ENCODE assay signal across 1 cellular context in the genomic region with DNA sequence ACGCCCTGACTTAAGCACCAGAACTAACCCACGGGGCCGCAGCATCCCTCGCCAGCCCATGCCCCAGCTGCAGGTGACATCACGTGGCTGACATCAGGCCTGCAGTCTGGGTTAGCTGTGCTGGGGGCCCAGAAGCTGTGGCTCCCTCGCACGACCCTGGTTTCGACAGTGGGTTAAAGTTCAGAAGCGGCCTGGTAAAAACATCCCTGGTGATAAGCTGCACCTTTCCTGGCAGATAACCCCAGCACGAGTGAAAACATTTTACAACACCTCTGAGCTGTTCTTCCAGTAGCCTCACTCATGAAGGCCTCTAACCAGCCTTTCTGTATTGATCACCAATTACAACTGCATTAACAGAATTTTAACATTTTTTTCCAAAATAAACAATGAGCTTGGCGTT.
TF ChIP-seq lines count a peak whose summit lies in the region.

No MANE protein-coding gene starts in this region.

TF ChIP-seq in HepG2, 621 proteins besides CTCF, POLR2A, EP300 and RAD21 (continued from another document and continues in another):
- TF ChIP-seq, protein P1, sequence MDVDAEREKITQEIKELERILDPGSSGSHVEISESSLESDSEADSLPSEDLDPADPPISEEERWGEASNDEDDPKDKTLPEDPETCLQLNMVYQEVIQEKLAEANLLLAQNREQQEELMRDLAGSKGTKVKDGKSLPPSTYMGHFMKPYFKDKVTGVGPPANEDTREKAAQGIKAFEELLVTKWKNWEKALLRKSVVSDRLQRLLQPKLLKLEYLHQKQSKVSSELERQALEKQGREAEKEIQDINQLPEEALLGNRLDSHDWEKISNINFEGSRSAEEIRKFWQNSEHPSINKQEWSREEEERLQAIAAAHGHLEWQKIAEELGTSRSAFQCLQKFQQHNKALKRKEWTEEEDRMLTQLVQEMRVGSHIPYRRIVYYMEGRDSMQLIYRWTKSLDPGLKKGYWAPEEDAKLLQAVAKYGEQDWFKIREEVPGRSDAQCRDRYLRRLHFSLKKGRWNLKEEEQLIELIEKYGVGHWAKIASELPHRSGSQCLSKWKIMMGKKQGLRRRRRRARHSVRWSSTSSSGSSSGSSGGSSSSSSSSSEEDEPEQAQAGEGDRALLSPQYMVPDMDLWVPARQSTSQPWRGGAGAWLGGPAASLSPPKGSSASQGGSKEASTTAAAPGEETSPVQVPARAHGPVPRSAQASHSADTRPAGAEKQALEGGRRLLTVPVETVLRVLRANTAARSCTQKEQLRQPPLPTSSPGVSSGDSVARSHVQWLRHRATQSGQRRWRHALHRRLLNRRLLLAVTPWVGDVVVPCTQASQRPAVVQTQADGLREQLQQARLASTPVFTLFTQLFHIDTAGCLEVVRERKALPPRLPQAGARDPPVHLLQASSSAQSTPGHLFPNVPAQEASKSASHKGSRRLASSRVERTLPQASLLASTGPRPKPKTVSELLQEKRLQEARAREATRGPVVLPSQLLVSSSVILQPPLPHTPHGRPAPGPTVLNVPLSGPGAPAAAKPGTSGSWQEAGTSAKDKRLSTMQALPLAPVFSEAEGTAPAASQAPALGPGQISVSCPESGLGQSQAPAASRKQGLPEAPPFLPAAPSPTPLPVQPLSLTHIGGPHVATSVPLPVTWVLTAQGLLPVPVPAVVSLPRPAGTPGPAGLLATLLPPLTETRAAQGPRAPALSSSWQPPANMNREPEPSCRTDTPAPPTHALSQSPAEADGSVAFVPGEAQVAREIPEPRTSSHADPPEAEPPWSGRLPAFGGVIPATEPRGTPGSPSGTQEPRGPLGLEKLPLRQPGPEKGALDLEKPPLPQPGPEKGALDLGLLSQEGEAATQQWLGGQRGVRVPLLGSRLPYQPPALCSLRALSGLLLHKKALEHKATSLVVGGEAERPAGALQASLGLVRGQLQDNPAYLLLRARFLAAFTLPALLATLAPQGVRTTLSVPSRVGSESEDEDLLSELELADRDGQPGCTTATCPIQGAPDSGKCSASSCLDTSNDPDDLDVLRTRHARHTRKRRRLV (CRISPR knock-in tag; IDR thresholded peaks at IDR 0.05), result no peak
- TF ChIP-seq KDM6A (CRISPR knock-in tag; IDR thresholded peaks at IDR 0.05; ENCODE audit: low read depth), result no peak
- TF ChIP-seq SIX1 (CRISPR knock-in tag; IDR thresholded peaks at IDR 0.05; ENCODE audit: borderline replicate concordance), result no peak
- TF ChIP-seq ZKSCAN5 (CRISPR knock-in tag; IDR thresholded peaks at IDR 0.05), result no peak
- no peak for TF ChIP-seq ZNF563 (CRISPR knock-in tag; IDR thresholded peaks at IDR 0.05)
- TF ChIP-seq CHD2 (IDR thresholded peaks at IDR 0.05; ENCODE audit: low read depth, low read length), result no peak
- no peak for TF ChIP-seq ZNF773 (CRISPR knock-in tag; IDR thresholded peaks at IDR 0.05; ENCODE audit: borderline replicate concordance)
- TF ChIP-seq STAT5B (CRISPR knock-in tag; IDR thresholded peaks at IDR 0.05), result no peak
- TF ChIP-seq ZNF878 (CRISPR knock-in tag; IDR thresholded peaks at IDR 0.05), result no peak
- TF ChIP-seq ZNF34 (CRISPR knock-in tag; IDR thresholded peaks at IDR 0.05; ENCODE audit: borderline replicate concordance), result no peak
- no peak for TF ChIP-seq ZNF781 (CRISPR knock-in tag; IDR thresholded peaks at IDR 0.05; ENCODE audit: borderline replicate concordance, not compliant biosample characterization)
- TF ChIP-seq NKX3-1 (CRISPR knock-in tag; IDR thresholded peaks at IDR 0.05), result no peak
- TF ChIP-seq, protein P2, sequence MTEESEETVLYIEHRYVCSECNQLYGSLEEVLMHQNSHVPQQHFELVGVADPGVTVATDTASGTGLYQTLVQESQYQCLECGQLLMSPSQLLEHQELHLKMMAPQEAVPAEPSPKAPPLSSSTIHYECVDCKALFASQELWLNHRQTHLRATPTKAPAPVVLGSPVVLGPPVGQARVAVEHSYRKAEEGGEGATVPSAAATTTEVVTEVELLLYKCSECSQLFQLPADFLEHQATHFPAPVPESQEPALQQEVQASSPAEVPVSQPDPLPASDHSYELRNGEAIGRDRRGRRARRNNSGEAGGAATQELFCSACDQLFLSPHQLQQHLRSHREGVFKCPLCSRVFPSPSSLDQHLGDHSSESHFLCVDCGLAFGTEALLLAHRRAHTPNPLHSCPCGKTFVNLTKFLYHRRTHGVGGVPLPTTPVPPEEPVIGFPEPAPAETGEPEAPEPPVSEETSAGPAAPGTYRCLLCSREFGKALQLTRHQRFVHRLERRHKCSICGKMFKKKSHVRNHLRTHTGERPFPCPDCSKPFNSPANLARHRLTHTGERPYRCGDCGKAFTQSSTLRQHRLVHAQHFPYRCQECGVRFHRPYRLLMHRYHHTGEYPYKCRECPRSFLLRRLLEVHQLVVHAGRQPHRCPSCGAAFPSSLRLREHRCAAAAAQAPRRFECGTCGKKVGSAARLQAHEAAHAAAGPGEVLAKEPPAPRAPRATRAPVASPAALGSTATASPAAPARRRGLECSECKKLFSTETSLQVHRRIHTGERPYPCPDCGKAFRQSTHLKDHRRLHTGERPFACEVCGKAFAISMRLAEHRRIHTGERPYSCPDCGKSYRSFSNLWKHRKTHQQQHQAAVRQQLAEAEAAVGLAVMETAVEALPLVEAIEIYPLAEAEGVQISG (CRISPR knock-in tag; IDR thresholded peaks at IDR 0.05), result peak; percentile 34; the same call in 1 of the 2 replicates
- no peak for TF ChIP-seq TOPORS (CRISPR knock-in tag; IDR thresholded peaks at IDR 0.05)
- no peak for TF ChIP-seq RELA (CRISPR knock-in tag; IDR thresholded peaks at IDR 0.05)
- TF ChIP-seq ZSCAN9 (CRISPR knock-in tag; IDR thresholded peaks at IDR 0.05; ENCODE audit: borderline replicate concordance), result no peak
- TF ChIP-seq DMTF1 (CRISPR knock-in tag; IDR thresholded peaks at IDR 0.05), result no peak
- no peak for TF ChIP-seq NFIB (CRISPR knock-in tag; IDR thresholded peaks at IDR 0.05; ENCODE audit: borderline replicate concordance)
- peak; percentile 49; the same call in 1 of the 2 replicates for TF ChIP-seq RARA (CRISPR knock-in tag; IDR thresholded peaks at IDR 0.05)
- TF ChIP-seq SRF (IDR thresholded peaks at IDR 0.05; ENCODE audit: low read depth, low read length), result no peak
- no peak for TF ChIP-seq NONO (IDR thresholded peaks at IDR 0.05)
- no peak for TF ChIP-seq NONO (CRISPR knock-in tag; conservative IDR thresholded peaks at IDR 0.05)
- TF ChIP-seq HNRNPH1 (optimal IDR thresholded peaks at IDR 0.05; ENCODE audit: low read depth, low read length), result no peak
- TF ChIP-seq, protein P3, sequence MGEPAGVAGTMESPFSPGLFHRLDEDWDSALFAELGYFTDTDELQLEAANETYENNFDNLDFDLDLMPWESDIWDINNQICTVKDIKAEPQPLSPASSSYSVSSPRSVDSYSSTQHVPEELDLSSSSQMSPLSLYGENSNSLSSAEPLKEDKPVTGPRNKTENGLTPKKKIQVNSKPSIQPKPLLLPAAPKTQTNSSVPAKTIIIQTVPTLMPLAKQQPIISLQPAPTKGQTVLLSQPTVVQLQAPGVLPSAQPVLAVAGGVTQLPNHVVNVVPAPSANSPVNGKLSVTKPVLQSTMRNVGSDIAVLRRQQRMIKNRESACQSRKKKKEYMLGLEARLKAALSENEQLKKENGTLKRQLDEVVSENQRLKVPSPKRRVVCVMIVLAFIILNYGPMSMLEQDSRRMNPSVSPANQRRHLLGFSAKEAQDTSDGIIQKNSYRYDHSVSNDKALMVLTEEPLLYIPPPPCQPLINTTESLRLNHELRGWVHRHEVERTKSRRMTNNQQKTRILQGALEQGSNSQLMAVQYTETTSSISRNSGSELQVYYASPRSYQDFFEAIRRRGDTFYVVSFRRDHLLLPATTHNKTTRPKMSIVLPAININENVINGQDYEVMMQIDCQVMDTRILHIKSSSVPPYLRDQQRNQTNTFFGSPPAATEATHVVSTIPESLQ (CRISPR knock-in tag; conservative IDR thresholded peaks at IDR 0.05), result no peak
- no peak for TF ChIP-seq NFE2 (CRISPR knock-in tag; IDR thresholded peaks at IDR 0.05)
- no peak for TF ChIP-seq NFYB (CRISPR knock-in tag; IDR thresholded peaks at IDR 0.05)
- TF ChIP-seq, protein P4, sequence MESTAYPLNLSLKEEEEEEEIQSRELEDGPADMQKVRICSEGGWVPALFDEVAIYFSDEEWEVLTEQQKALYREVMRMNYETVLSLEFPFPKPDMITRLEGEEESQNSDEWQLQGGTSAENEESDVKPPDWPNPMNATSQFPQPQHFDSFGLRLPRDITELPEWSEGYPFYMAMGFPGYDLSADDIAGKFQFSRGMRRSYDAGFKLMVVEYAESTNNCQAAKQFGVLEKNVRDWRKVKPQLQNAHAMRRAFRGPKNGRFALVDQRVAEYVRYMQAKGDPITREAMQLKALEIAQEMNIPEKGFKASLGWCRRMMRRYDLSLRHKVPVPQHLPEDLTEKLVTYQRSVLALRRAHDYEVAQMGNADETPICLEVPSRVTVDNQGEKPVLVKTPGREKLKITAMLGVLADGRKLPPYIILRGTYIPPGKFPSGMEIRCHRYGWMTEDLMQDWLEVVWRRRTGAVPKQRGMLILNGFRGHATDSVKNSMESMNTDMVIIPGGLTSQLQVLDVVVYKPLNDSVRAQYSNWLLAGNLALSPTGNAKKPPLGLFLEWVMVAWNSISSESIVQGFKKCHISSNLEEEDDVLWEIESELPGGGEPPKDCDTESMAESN (CRISPR knock-in tag; conservative IDR thresholded peaks at IDR 0.05), result no peak
- 0 out of 2 replicates have a peak, but pooled peaks have one; percentile 11 for TF ChIP-seq HNF4G (IDR thresholded peaks at IDR 0.05; ENCODE audit: borderline replicate concordance, low read depth, low read length)
- 0 out of 2 replicates have a peak, but pooled peaks have one; percentile 26 for TF ChIP-seq HNF4G (CRISPR knock-in tag; IDR thresholded peaks at IDR 0.05; ENCODE audit: borderline replicate concordance, low read depth)
- TF ChIP-seq KAT8 (CRISPR knock-in tag; IDR thresholded peaks at IDR 0.05), result no peak
- no peak for TF ChIP-seq CEBPB (IDR thresholded peaks at IDR 0.05; ENCODE audit: borderline replicate concordance, low read depth, low read length)
- no peak for TF ChIP-seq ZNF230 (CRISPR knock-in tag; IDR thresholded peaks at IDR 0.05)
- TF ChIP-seq ZNF713 (CRISPR knock-in tag; IDR thresholded peaks at IDR 0.05), result no peak
- TF ChIP-seq KLF11 (CRISPR knock-in tag; IDR thresholded peaks at IDR 0.05), result no peak
- TF ChIP-seq MYC (CRISPR knock-in tag; IDR thresholded peaks at IDR 0.05; ENCODE audit: borderline replicate concordance), result peak; percentile 29; the same call in 1 of the 2 replicates
- TF ChIP-seq ZNF816 (CRISPR knock-in tag; IDR thresholded peaks at IDR 0.05; ENCODE audit: borderline replicate concordance), result no peak
- no peak for TF ChIP-seq ZNF740 (CRISPR knock-in tag; IDR thresholded peaks at IDR 0.05)
- TF ChIP-seq SP140L (CRISPR knock-in tag; IDR thresholded peaks at IDR 0.05; ENCODE audit: borderline replicate concordance), result no peak
- peak; percentile 47; the same call in 1 of the 2 replicates for TF ChIP-seq BCL6 (CRISPR knock-in tag; IDR thresholded peaks at IDR 0.05)
- TF ChIP-seq ATF7 (IDR thresholded peaks at IDR 0.05), result no peak
- no peak for TF ChIP-seq ATF7 (CRISPR knock-in tag; IDR thresholded peaks at IDR 0.05)
- TF ChIP-seq ZBTB21 (CRISPR knock-in tag; IDR thresholded peaks at IDR 0.05), result no peak
- no peak for TF ChIP-seq ZBTB2 (CRISPR knock-in tag; IDR thresholded peaks at IDR 0.05; ENCODE audit: low read depth)
- TF ChIP-seq ZBTB7B (CRISPR knock-in tag; IDR thresholded peaks at IDR 0.05), result 0 out of 2 replicates have a peak, but pooled peaks have one; percentile 57
- TF ChIP-seq ZNF484 (CRISPR knock-in tag; IDR thresholded peaks at IDR 0.05; ENCODE audit: borderline replicate concordance, low read depth), result no peak
- no peak for TF ChIP-seq DNMT1 (CRISPR knock-in tag; IDR thresholded peaks at IDR 0.05)
